Comparison of ENCODE assay signal across 21 cellular contexts in the genomic region with DNA sequence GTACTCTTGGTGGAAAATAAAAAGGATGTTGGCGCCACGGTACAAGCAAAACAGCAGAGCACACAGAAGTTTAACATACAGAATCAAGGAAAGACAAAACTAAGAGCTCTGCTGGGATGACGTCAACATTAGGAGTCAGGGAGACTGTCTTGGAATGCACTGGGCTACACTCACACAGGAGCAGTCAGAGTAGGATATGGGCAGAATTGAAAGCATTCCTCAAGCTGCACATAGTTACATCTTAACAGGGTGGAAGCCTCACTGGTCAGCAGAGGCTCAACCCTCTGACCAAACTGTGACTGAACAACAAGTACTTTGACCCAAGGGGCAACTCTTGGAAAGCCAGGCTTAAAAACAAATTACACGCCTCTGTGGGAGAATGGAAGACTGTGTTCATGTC.
A peak's percentile ranks its signal among the peaks of the same experiment; 100 is the strongest.
DNase-seq lines count a peak whose midpoint lies in the region; ATAC-seq and TF ChIP-seq lines count a peak whose summit lies in the region.
"Had no signal": no experiment of that assay in that cellular context is flagged by ENCODE, and none has a peak within 500 bp of the region (broad histone marks: within the 10 kb centered on the region; RNA-seq: fewer than 3 reads in every experiment).

No MANE protein-coding gene starts in this region.

- POLR2A ChIA-PET in T-cell (lab: Charles Lee), result interaction anchor here in 1 of 2 donors (0.6 kb wide), 1 partner anchor 11 kb away, joined by 3 read pairs; no protein-coding TSS in a partner anchor

- DNase-seq in ELR (ENCODE audit: low read depth) (peak; percentile 15), amniotic epithelial cell (ENCODE audit: low read depth) (peak; percentile 68), hepatocyte (ENCODE audit: low spot score) (peak; percentile 31), renal cortical epithelial cell (ENCODE audit: low read depth) (peak; percentile 92), NCI-H1417 treated with DMSO at 0.1 percent for 48 hours (lab: John Stamatoyannopoulos, UW) (no peak), T1000 (lab: John Stamatoyannopoulos, UW) (no peak), T-cell (no peak)
- DNase-seq: activated T-cell treated with anti-CD3 and anti-CD28 coated beads, Interleukin-2, amount 50 U/mL, for 48 hours; BE2C; Calu3; cortex of kidney; gastrocnemius medialis; H9; NCI-H146; NCI-H226; PC-9; SJCRH30; thyroid gland had no signal

- no peaks in the 10 kb centered on the region for H3K9me2 ChIP-seq in hepatocyte (replicated peaks; ENCODE audit: insufficient read depth)

- no peaks in the 10 kb centered on the region for H3K27me3 Mint-ChIP-seq in T-cell
- H3K27me3 Mint-ChIP-seq: activated naive CD4-positive, alpha-beta T cell treated with anti-CD3 and anti-CD28 coated beads, Interleukin-2, amount 50 U/mL, for 24 hours; stimulated activated memory B cell treated with anti-CD40 and anti-IgM and Interleukin-4, amounts not matched to agents 10 μg/mL and 1 μg/mL and 100 μg/mL, for 72 hours had no signal

- no peak overlapping the region for H3K4me3 ChIP-seq in hepatocyte
- H3K4me3 ChIP-seq: gastrocnemius medialis, PC-9, right atrium auricular region, SJCRH30, thyroid gland had no signal

- no peak for TF ChIP-seq CTCF in hepatocyte (IDR thresholded peaks at IDR 0.05; ENCODE audit: poor library complexity)

- H3K4me2 ChIP-seq in hepatocyte, result peak overlapping the region; percentile 28
- H3K4me2 ChIP-seq: PC-9 had no signal

- H3K4me1 ChIP-seq in hepatocyte (ENCODE audit: insufficient read depth), result no peaks in the 10 kb centered on the region
- H3K4me1 ChIP-seq: BE2C, gastrocnemius medialis, right atrium auricular region, SJCRH30, thyroid gland had no signal

- WGBS in hepatocyte (ENCODE audit: low lambda C conversion rate, missing lambda C conversion rate), result 76% methylated on average over 4 of the region's 4 CpGs

- H3K4me3 Mint-ChIP-seq in T-cell, result no peak overlapping the region
- H3K4me3 Mint-ChIP-seq: activated naive CD4-positive, alpha-beta T cell treated with anti-CD3 and anti-CD28 coated beads, Interleukin-2, amount 50 U/mL, for 24 hours; H9; stimulated activated memory B cell treated with anti-CD40 and anti-IgM and Interleukin-4, amounts not matched to agents 10 μg/mL and 1 μg/mL and 100 μg/mL, for 72 hours had no signal

- no peaks in the 10 kb centered on the region for H3K36me3 ChIP-seq in hepatocyte (replicated peaks; ENCODE audit: insufficient read depth, low read depth)
- H3K36me3 ChIP-seq: BE2C, gastrocnemius medialis, right atrium auricular region, SJCRH30, thyroid gland had no signal

- no peaks in the 10 kb centered on the region for H3K4me1 Mint-ChIP-seq in T-cell
- H3K4me1 Mint-ChIP-seq: activated naive CD4-positive, alpha-beta T cell treated with anti-CD3 and anti-CD28 coated beads, Interleukin-2, amount 50 U/mL, for 24 hours; H9; stimulated activated memory B cell treated with anti-CD40 and anti-IgM and Interleukin-4, amounts not matched to agents 10 μg/mL and 1 μg/mL and 100 μg/mL, for 72 hours had no signal

- peak overlapping the region; percentile 43 for H3K27ac ChIP-seq in hepatocyte
- H3K27ac ChIP-seq: gastrocnemius medialis, PC-9, right atrium auricular region, SJCRH30, thyroid gland had no signal

- H2AFZ ChIP-seq in hepatocyte, result peak overlapping the region; percentile 38
- H2AFZ ChIP-seq: PC-9 had no signal

- CTCF ChIA-PET in T-cell (lab: Charles Lee), result no interaction called here

- no peaks in the 10 kb centered on the region for H4K20me1 ChIP-seq in hepatocyte (ENCODE audit: insufficient read depth, poor library complexity, severe bottlenecking)

- no peaks in the 10 kb centered on the region for H3K27me3 ChIP-seq in hepatocyte
- H3K27me3 ChIP-seq: BE2C, gastrocnemius medialis, right atrium auricular region, SJCRH30, thyroid gland had no signal

- H3K79me2 ChIP-seq in hepatocyte, result no peaks in the 10 kb centered on the region

- no peak overlapping the region for H3K27ac Mint-ChIP-seq in T-cell
- H3K27ac Mint-ChIP-seq: activated naive CD4-positive, alpha-beta T cell treated with anti-CD3 and anti-CD28 coated beads, Interleukin-2, amount 50 U/mL, for 24 hours; H9; stimulated activated memory B cell treated with anti-CD40 and anti-IgM and Interleukin-4, amounts not matched to agents 10 μg/mL and 1 μg/mL and 100 μg/mL, for 72 hours had no signal

- H3K9me3 Mint-ChIP-seq in T-cell, result peaks cover 0 to 4% (median 0%) of the 10 kb centered on the region in 3 donors
- H3K9me3 Mint-ChIP-seq: activated naive CD4-positive, alpha-beta T cell treated with anti-CD3 and anti-CD28 coated beads, Interleukin-2, amount 50 U/mL, for 24 hours; H9; stimulated activated memory B cell treated with anti-CD40 and anti-IgM and Interleukin-4, amounts not matched to agents 10 μg/mL and 1 μg/mL and 100 μg/mL, for 72 hours had no signal

- no peaks in the 10 kb centered on the region for H3K36me3 Mint-ChIP-seq in T-cell
- H3K36me3 Mint-ChIP-seq: activated naive CD4-positive, alpha-beta T cell treated with anti-CD3 and anti-CD28 coated beads, Interleukin-2, amount 50 U/mL, for 24 hours; stimulated activated memory B cell treated with anti-CD40 and anti-IgM and Interleukin-4, amounts not matched to agents 10 μg/mL and 1 μg/mL and 100 μg/mL, for 72 hours had no signal

- no peak for ATAC-seq in T-cell (replicated peaks in 1 of 4)
- ATAC-seq: gastrocnemius medialis; stimulated activated memory B cell treated with anti-CD40 and anti-IgM and Interleukin-4, amounts not matched to agents 10 μg/mL and 1 μg/mL and 100 μg/mL, for 72 hours had no signal

- H3K9me3 ChIP-seq in hepatocyte (ENCODE audit: low read depth), result no peaks in the 10 kb centered on the region
- H3K9me3 ChIP-seq: BE2C, gastrocnemius medialis, right atrium auricular region, SJCRH30, thyroid gland had no signal

Comparison
In these comparisons a context has a peak if more than half of its experiments do, and no peak if none do; other contexts are left out.
1. DNase-seq: peak in ELR (single experiment), amniotic epithelial cell (single experiment), hepatocyte (single experiment) and renal cortical epithelial cell (single experiment); none in NCI-H1417 treated with DMSO at 0.1 percent for 48 hours (single experiment), T1000 (single experiment) and T-cell (0 of 34).